ENCODE assay signal across 10 cellular contexts in the genomic region with DNA sequence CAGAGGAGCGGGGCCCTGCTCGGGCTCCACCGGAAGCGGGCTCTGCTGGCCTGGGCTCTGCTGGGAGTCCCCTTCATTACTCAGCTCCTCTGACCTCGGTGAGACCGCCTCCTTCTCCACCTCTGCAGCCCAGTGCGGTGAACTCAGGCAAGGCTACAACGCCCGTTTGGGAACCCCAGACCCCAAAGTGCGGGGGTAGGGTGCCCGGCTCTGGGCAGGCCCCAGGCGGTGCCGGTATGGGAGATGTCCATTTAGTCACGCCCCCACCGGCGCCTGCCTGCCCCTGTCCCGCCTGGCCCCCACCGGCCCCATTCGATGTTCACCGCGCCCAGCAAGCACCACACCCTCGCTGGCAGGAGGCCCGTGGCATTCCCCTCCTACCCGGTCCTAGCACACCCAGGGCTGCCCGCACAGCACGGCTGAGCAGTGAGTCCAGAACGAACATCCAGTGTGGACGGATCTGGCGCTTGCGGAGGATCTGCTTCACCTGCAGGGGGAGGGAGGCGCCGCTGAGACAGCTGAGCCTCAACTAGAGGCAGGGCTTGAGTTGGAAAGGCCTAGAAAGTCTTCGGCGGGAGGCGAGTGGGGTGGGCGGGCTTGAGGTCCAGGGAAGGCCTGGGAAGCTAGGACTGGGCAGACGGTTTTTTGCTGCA. TPM values are rescaled to one million over a fixed set of nuclear protein-coding genes. Genes with fewer than 3 reads are reported as not detected.
A peak's percentile ranks its signal among the peaks of the same experiment; 100 is the strongest.
DNase-seq lines count a peak whose midpoint lies in the region; ATAC-seq, FAIRE-seq and TF ChIP-seq lines count a peak whose summit lies in the region.
"Had no signal": no experiment of that assay in that cellular context is flagged by ENCODE, and none has a peak within 500 bp of the region (broad histone marks: within the 10 kb centered on the region; RNA-seq: fewer than 3 reads in every experiment).

No MANE protein-coding gene starts in this region.

- no peaks in the 10 kb centered on the region for H4K20me1 ChIP-seq in OCI-LY7 (ENCODE audit: insufficient read depth, low read length)
- no peaks in the 10 kb centered on the region for H4K20me1 ChIP-seq in GM12878 (ENCODE audit: control insufficient read depth, insufficient read depth)

- H3K4me2 ChIP-seq in OCI-LY7 (ENCODE audit: low read length) (peak overlapping the region; percentile 84), GM12878 (ENCODE audit: control insufficient read depth, insufficient read depth) (peak overlapping the region; percentile 68; the same call in 1 of the 2 replicates)

- H3K9me3 Mint-ChIP-seq in CD8-positive, alpha-beta T cell: no peaks in the 10 kb centered on the region

- CTCF ChIA-PET in CD8-positive, alpha-beta T cell (lab: Charles Lee): interaction anchor here (0.6 to 8.9 kb wide), 29 partner anchors 8 to 1079 kb away, joined by 3 to 140 read pairs (median 4); partner anchors contain the start of genes CD164L2, GPR3, MAP3K6 and SYTL1
- CTCF ChIA-PET in OCI-LY7 (lab: Charles Lee; ENCODE audit: unreplicated experiment): interaction anchor here (0.5 to 1.6 kb wide), 8 partner anchors 8 to 250 kb away, joined by 3 to 5 read pairs (median 4); no protein-coding TSS in a partner anchor
- CTCF ChIA-PET in GM12878 (lab: Yijun Ruan, JAX): interaction anchor here (0.9 to 8.7 kb wide), 22 partner anchors 10 to 306 kb away, joined by 3 to 126 read pairs (median 5); partner anchors contain the start of genes AHDC1, GPR3, MAP3K6 and SYTL1

- SMC1A ChIA-PET in GM12878 (lab: Charles Lee; ENCODE audit: uncharacterized antibody, unreplicated experiment): interaction anchor here (0.8 to 2.0 kb wide), 10 partner anchors 8 to 250 kb away, joined by 3 to 16 read pairs (median 4); partner anchors contain the start of gene MAP3K6

- H3K4me1 Mint-ChIP-seq in CD8-positive, alpha-beta T cell (ENCODE audit: low read depth): peaks cover 55% of the 10 kb centered on the region

- peaks cover 20% of the 10 kb centered on the region for H3K36me3 Mint-ChIP-seq in CD8-positive, alpha-beta T cell

- no peak for TF ChIP-seq EP300 in GM12878 (IDR thresholded peaks at IDR 0.05; ENCODE audit: borderline replicate concordance in 1 of 2, control insufficient read depth in 1 of 2, low read depth in 2 of 2, low read length in 2 of 2)

- H3K36me3 ChIP-seq in CD8-positive, alpha-beta T cell (ENCODE audit: insufficient read depth, low read length): no peaks in the 10 kb centered on the region
- H3K36me3 ChIP-seq in OCI-LY7 (ENCODE audit: insufficient read depth, low read length) (no peaks in the 10 kb centered on the region), GM12878 (ENCODE audit: control insufficient read depth in 2 of 2, insufficient read depth in 2 of 2, low read length in 1 of 2) (no peaks in the 10 kb centered on the region)

- H3K79me2 ChIP-seq in OCI-LY7 (ENCODE audit: insufficient read depth, low read depth, low read length) (no peaks in the 10 kb centered on the region), GM12878 (ENCODE audit: control insufficient read depth, insufficient read depth, low read length) (no peaks in the 10 kb centered on the region)

- H3K9me2 ChIP-seq in OCI-LY7 (ENCODE audit: insufficient read depth, low read length): no peaks in the 10 kb centered on the region

- H3K4me3 ChIP-seq in CD8-positive, alpha-beta T cell (ENCODE audit: low read depth, low read length): peak overlapping the region; percentile 78
- H3K4me3 ChIP-seq in OCI-LY7 (ENCODE audit: low read depth, low read length, poor library complexity, severe bottlenecking) (peak overlapping the region; percentile 65), GM12878 (peak overlapping the region; percentile 54; the same call in 1 of the 2 replicates)

- no peak for TF ChIP-seq POLR2A in GM12878 (IDR thresholded peaks at IDR 0.05; ENCODE audit: low read depth, low read length)

- no peaks in the 10 kb centered on the region for H3K9me3 ChIP-seq in CD8-positive, alpha-beta T cell (ENCODE audit: low read length)
- H3K9me3 ChIP-seq in OCI-LY7 (ENCODE audit: low read length): no peaks in the 10 kb centered on the region
- H3K9me3 ChIP-seq in GM12878 (replicated peaks; ENCODE audit: control insufficient read depth, insufficient read depth, low read length): no peaks in the 10 kb centered on the region

- peak overlapping the region; percentile 86 for H3K4me3 Mint-ChIP-seq in CD8-positive, alpha-beta T cell

- DNase-seq in CD8-positive, alpha-beta T cell: peak in 5 of 7 experiments; percentile 19 to 66 (median 53)
- DNase-seq in OCI-LY7 (ENCODE audit: low spot score) (peak; percentile 48), GM12878 (ENCODE audit: low read depth, low spot score) (no peak), omental fat pad (ENCODE audit: low spot score) (no peak), Right ventricle myocardium inferior (ENCODE audit: missing footprints) (no peak), SW480 (ENCODE audit: low spot score) (no peak)
- DNase-seq in NK-92 treated with Interleukin-12 subunit alpha and Interleukin-12 subunit beta, amount 100 ng/mL, for 24 hours (lab: John Stamatoyannopoulos, UW): no peak

- H3K4me1 ChIP-seq in CD8-positive, alpha-beta T cell (ENCODE audit: insufficient read depth, low read length): peaks cover 46% of the 10 kb centered on the region
- peaks cover 26% of the 10 kb centered on the region for H3K4me1 ChIP-seq in OCI-LY7 (ENCODE audit: insufficient read depth, low read length, poor library complexity, severe bottlenecking)
- H3K4me1 ChIP-seq in GM12878 (ENCODE audit: control insufficient read depth, insufficient read depth, low read length): peaks cover 13% of the 10 kb centered on the region

- BruUV-seq in OCI-LY7 (replicated peaks; lab: Mats Ljungman, UMichigan) (no TSS peak), GM12878 (replicated peaks; lab: Mats Ljungman, UMichigan) (no TSS peak)

- no peak for TF ChIP-seq CTCF in CD8-positive, alpha-beta T cell (IDR thresholded peaks at IDR 0.05)
- TF ChIP-seq CTCF in OCI-LY7 (conservative IDR thresholded peaks at IDR 0.05; ENCODE audit: low read length) (no peak), GM12878 (IDR thresholded peaks at IDR 0.05 in 2 of 3, conservative IDR thresholded peaks at IDR 0.05 in 1 of 3; ENCODE audit: control insufficient read depth in 2 of 3, extremely low read depth in 1 of 3, insufficient read depth in 1 of 3, low read depth in 3 of 3, low read length in 3 of 3) (no peak), omental fat pad (IDR thresholded peaks at IDR 0.05) (no peak)

- FAIRE-seq in GM12878 (lab: Jason Lieb, UNC): no peak

- intact Hi-C loops in CD8-positive, alpha-beta T cell (cut with DNase I, micrococcal nuclease): loop anchor here (1.0 to 5.0 kb wide), 8 partner anchors 9 to 250 kb away; partner anchors contain the start of genes TMEM222 (in 2 of the 2) and GPR3 (in 1 of the 2)
- intact Hi-C loops in OCI-LY7 (cut with micrococcal nuclease; ENCODE audit: unreplicated experiment) (loop anchor here (1.0 to 10.0 kb wide), 5 partner anchors 13 to 250 kb away; no protein-coding TSS in a partner anchor), GM12878 (cut with micrococcal nuclease; ENCODE audit: unreplicated experiment) (loop anchor here (1.0 kb wide), 1 partner anchor 32 kb away; no protein-coding TSS in a partner anchor), Right ventricle myocardium inferior (cut with DNase I) (loop anchor here (5.0 kb wide), 1 partner anchor 36 kb away; the partner anchor contains the start of gene GPR3)

- RAD21 ChIA-PET in GM12878 (lab: Charles Lee; ENCODE audit: unreplicated experiment): interaction anchor here (0.7 to 3.1 kb wide), 8 partner anchors 9 to 257 kb away, joined by 3 to 16 read pairs (median 4); partner anchors contain the start of genes GPR3 and MAP3K6

- peak overlapping the region; percentile 89 for H3K27ac Mint-ChIP-seq in CD8-positive, alpha-beta T cell

- no peaks in the 10 kb centered on the region for H3K27me3 ChIP-seq in CD8-positive, alpha-beta T cell (ENCODE audit: insufficient read depth, low read length)
- H3K27me3 ChIP-seq in GM12878 (replicated peaks in 1 of 2; ENCODE audit: control insufficient read depth in 2 of 2, insufficient read depth in 2 of 2, low read length in 1 of 2): no peaks in the 10 kb centered on the region; a peak in 1 of 4 replicates

- POLR2A ChIA-PET in CD8-positive, alpha-beta T cell (lab: Charles Lee): interaction anchor here (0.7 to 4.9 kb wide), 16 partner anchors 8 to 245 kb away, joined by 3 to 27 read pairs (median 6); partner anchors contain the start of genes CD164L2, MAP3K6 and SYTL1
- POLR2A ChIA-PET in OCI-LY7 (lab: Charles Lee): interaction anchor here (0.6 kb wide), 1 partner anchor 16 kb away, joined by 3 read pairs; no protein-coding TSS in a partner anchor
- POLR2A ChIA-PET in GM12878 (lab: Charles Lee): no interaction called here

- in situ Hi-C loops in GM12878 (cut with MboI): no loop called here

- 23% methylated on average over 34 of the region's 37 CpGs for WGBS in GM12878 (ENCODE audit: insufficient coverage, insufficient replicate concordance, low lambda C conversion rate, missing lambda C conversion rate)

- ATAC-seq in CD8-positive, alpha-beta T cell: peak; percentile 50
- no peak for ATAC-seq in GM12878
- ATAC-seq in omental fat pad (ENCODE audit: low FRiP score): peak; percentile 79
- ATAC-seq in HG03354 (IDR thresholded peaks at IDR 0.05; ENCODE audit: poor library complexity, severe bottlenecking, unreplicated experiment): no peak
- ATAC-seq in Right ventricle myocardium inferior: no peak

- H3K27ac ChIP-seq in CD8-positive, alpha-beta T cell (ENCODE audit: low read depth, low read length): peak overlapping the region; percentile 38
- H3K27ac ChIP-seq in OCI-LY7 (ENCODE audit: low read depth, low read length, poor library complexity, severe bottlenecking) (peak overlapping the region; percentile 25), GM12878 (ENCODE audit: control insufficient read depth, insufficient read depth) (no peak overlapping the region)

- H3K27me3 Mint-ChIP-seq in CD8-positive, alpha-beta T cell (ENCODE audit: low read depth): no peaks in the 10 kb centered on the region

- H3K9ac ChIP-seq in GM12878 (ENCODE audit: control insufficient read depth, insufficient read depth, low read length): no peak overlapping the region

- H2AFZ ChIP-seq in OCI-LY7 (ENCODE audit: low read length) (peak overlapping the region; percentile 83; the same call in 1 of the 2 replicates), GM12878 (ENCODE audit: control insufficient read depth, low read depth, low read length) (peak overlapping the region; percentile 93)

- TF ChIP-seq RAD21 in GM12878 (IDR thresholded peaks at IDR 0.05; ENCODE audit: insufficient read depth, low read depth, low read length): no peak

RNA-seq across cellular contexts. Expression of gene MAP3K6, which starts 10.0 kb away (rescaled TPM):
- total RNA-seq in CD8-positive, alpha-beta T cell: 10 to 100 TPM; 17.5 to 19.9 TPM
- 5.9 and 10.0 TPM in 2 replicates for total RNA-seq in OCI-LY7 (2014; rRNA removed; shearing (Covaris generic))
- 8.0 and 11.3 TPM in 2 replicates for total RNA-seq in OCI-LY7 (2022)
- total RNA-seq in GM12878 (2013; cell fraction: nucleolus; rRNA removed): 3.9 and 6.4 TPM in 2 replicates
- total RNA-seq in GM12878 (2014; rRNA removed): 1.5 and 3.4 TPM in 2 replicates
- 0.31 and 0.83 TPM in 2 replicates for total RNA-seq in GM12878 (2014; rRNA removed; fragmentation: Illumina TruSeq; extraction: Trizol)
- total RNA-seq in GM12878 (2021): 1.6 and 2.5 TPM in 2 replicates
- polyA plus RNA-seq in GM12878 (2011; ENCODE audit: low read depth): 0.71 TPM
- polyA plus RNA-seq in GM12878 (2011; rRNA removed): 0.69 and 1.2 TPM in 2 replicates
- polyA plus RNA-seq in GM12878 (2011; cell fraction: cytosol; rRNA removed): 1.5 and 2.2 TPM in 2 replicates
- 9.2 and 13.9 TPM in 2 replicates for polyA plus RNA-seq in GM12878 (2011; cell fraction: nucleus; rRNA removed)
- 2.2 and 2.3 TPM in 2 replicates for polyA plus RNA-seq in GM12878 (2012)
- 0.03 and 0.37 TPM in 2 replicates for polyA plus RNA-seq in GM12878 (2014; fragmentation: Illumina TruSeq; extraction: Trizol)
- under 1 TPM in 1 of 2 experiments, not detected in 1; 0.15 TPM for polyA plus RNA-seq in GM12878 (2014; fragmentation: Nextera tagmentation; extraction: Ambion mirVana)
- 0.60 and 1.6 TPM in 2 replicates for polyA plus RNA-seq in GM12878 (2014; rRNA removed)
- polyA plus RNA-seq in GM12878 (2016; fragmentation: Nextera tagmentation; extraction: Ambion mirVana): 1 to 10 TPM; 1.3 to 1.5 TPM
- polyA minus RNA-seq in GM12878 (2011; rRNA and poly(A)+ RNA removed): 0.59 and 0.67 TPM in 2 replicates
- 0.40 and 2.0 TPM in 2 replicates for polyA minus RNA-seq in GM12878 (2011; cell fraction: cytosol; rRNA and poly(A)+ RNA removed)
- polyA minus RNA-seq in GM12878 (2011; cell fraction: nucleus; rRNA and poly(A)+ RNA removed): 2.2 and 2.9 TPM in 2 replicates
- total RNA-seq in omental fat pad: 100 to 1,000 TPM in 1 of 4 donors, 10 to 100 TPM in 3; 26.8 to 129 (median 43.4) TPM
- total RNA-seq in Right ventricle myocardium inferior: 51.3 TPM

RNA-seq across cellular contexts. Expression of gene SYTL1, which starts 14.9 kb away (rescaled TPM):
- 100 to 1,000 TPM; 103 to 113 TPM for total RNA-seq in CD8-positive, alpha-beta T cell
- total RNA-seq in OCI-LY7 (2014; rRNA removed; shearing (Covaris generic)): 67.9 and 117 TPM in 2 replicates
- 81.7 and 91.6 TPM in 2 replicates for total RNA-seq in OCI-LY7 (2022)
- 12.0 and 13.7 TPM in 2 replicates for total RNA-seq in GM12878 (2013; cell fraction: nucleolus; rRNA removed)
- total RNA-seq in GM12878 (2014; rRNA removed): 37.2 and 42.5 TPM in 2 replicates
- 6.2 and 8.1 TPM in 2 replicates for total RNA-seq in GM12878 (2014; rRNA removed; fragmentation: Illumina TruSeq; extraction: Trizol)
- total RNA-seq in GM12878 (2021): 37.5 and 38.6 TPM in 2 replicates
- polyA plus RNA-seq in GM12878 (2011; ENCODE audit: low read depth): 13.8 TPM
- 1.5 and 2.7 TPM in 2 replicates for polyA plus RNA-seq in GM12878 (2011; rRNA removed)
- polyA plus RNA-seq in GM12878 (2011; cell fraction: cytosol; rRNA removed): 4.7 and 7.5 TPM in 2 replicates
- polyA plus RNA-seq in GM12878 (2011; cell fraction: nucleus; rRNA removed): 55.7 and 74.6 TPM in 2 replicates
- 31.4 and 46.3 TPM in 2 replicates for polyA plus RNA-seq in GM12878 (2012)
- 1.2 and 3.7 TPM in 2 replicates for polyA plus RNA-seq in GM12878 (2014; fragmentation: Illumina TruSeq; extraction: Trizol)
- 1 to 10 TPM in 1 of 2 experiments, under 1 TPM in 1; 0.72 to 3.5 TPM for polyA plus RNA-seq in GM12878 (2014; fragmentation: Nextera tagmentation; extraction: Ambion mirVana)
- 45.6 and 59.4 TPM in 2 replicates for polyA plus RNA-seq in GM12878 (2014; rRNA removed)
- 10 to 100 TPM; 21.5 to 33.9 TPM for polyA plus RNA-seq in GM12878 (2016; fragmentation: Nextera tagmentation; extraction: Ambion mirVana)
- 3.4 and 3.9 TPM in 2 replicates for polyA minus RNA-seq in GM12878 (2011; rRNA and poly(A)+ RNA removed)
- polyA minus RNA-seq in GM12878 (2011; cell fraction: cytosol; rRNA and poly(A)+ RNA removed): 1.1 and 1.7 TPM in 2 replicates
- 5.9 and 6.8 TPM in 2 replicates for polyA minus RNA-seq in GM12878 (2011; cell fraction: nucleus; rRNA and poly(A)+ RNA removed)
- 1 to 10 TPM; 1.2 to 4.3 (median 1.9) TPM for total RNA-seq in omental fat pad
- 0.78 TPM for total RNA-seq in Right ventricle myocardium inferior
- total RNA-seq: endothelial cell of umbilical vein, lung microvascular endothelial cell had no signal

RNA-seq across cellular contexts. Expression of gene FCN3, which starts 17.9 kb away (rescaled TPM):
- total RNA-seq in CD8-positive, alpha-beta T cell: not detected
- total RNA-seq in OCI-LY7 (2014; rRNA removed; shearing (Covaris generic)): not detected in 2 replicates
- total RNA-seq in OCI-LY7 (2022): not detected in 2 replicates
- not detected in 2 replicates for total RNA-seq in GM12878 (2013; cell fraction: nucleolus; rRNA removed)
- not detected in 2 replicates for total RNA-seq in GM12878 (2014; rRNA removed)
- total RNA-seq in GM12878 (2014; rRNA removed; fragmentation: Illumina TruSeq; extraction: Trizol): not detected in 2 replicates
- total RNA-seq in GM12878 (2021): 0.28 and 0.32 TPM in 2 replicates
- polyA plus RNA-seq in GM12878 (2011; ENCODE audit: low read depth): not detected
- not detected in 2 replicates for polyA plus RNA-seq in GM12878 (2011; rRNA removed)
- polyA plus RNA-seq in GM12878 (2011; cell fraction: cytosol; rRNA removed): not detected in 2 replicates
- polyA plus RNA-seq in GM12878 (2011; cell fraction: nucleus; rRNA removed): 0.12 TPM in 1 of 2 replicates, not detected in the other
- polyA plus RNA-seq in GM12878 (2012): not detected in 2 replicates
- polyA plus RNA-seq in GM12878 (2014; fragmentation: Illumina TruSeq; extraction: Trizol): not detected in 2 replicates
- polyA plus RNA-seq in GM12878 (2014; fragmentation: Nextera tagmentation; extraction: Ambion mirVana): not detected
- polyA plus RNA-seq in GM12878 (2014; rRNA removed): not detected in 2 replicates
- not detected for polyA plus RNA-seq in GM12878 (2016; fragmentation: Nextera tagmentation; extraction: Ambion mirVana)
- polyA minus RNA-seq in GM12878 (2011; rRNA and poly(A)+ RNA removed): not detected in 2 replicates
- not detected in 2 replicates for polyA minus RNA-seq in GM12878 (2011; cell fraction: cytosol; rRNA and poly(A)+ RNA removed)
- not detected in 2 replicates for polyA minus RNA-seq in GM12878 (2011; cell fraction: nucleus; rRNA and poly(A)+ RNA removed)
- total RNA-seq in omental fat pad: 100 to 1,000 TPM in 1 of 4 donors, 10 to 100 TPM in 3; 33.1 to 451 (median 75.9) TPM
- 20.7 TPM for total RNA-seq in Right ventricle myocardium inferior
- total RNA-seq: endothelial cell of umbilical vein, lung microvascular endothelial cell had no signal

RNA-seq across cellular contexts. Expression of gene CD164L2, which starts 26.4 kb away (rescaled TPM):
- not detected for total RNA-seq in CD8-positive, alpha-beta T cell
- 0.13 TPM in 1 of 2 replicates, not detected in the other for total RNA-seq in OCI-LY7 (2014; rRNA removed; shearing (Covaris generic))
- total RNA-seq in OCI-LY7 (2022) (not detected in 2 replicates), GM12878 (2014; rRNA removed) (not detected in 2 replicates), GM12878 (2014; rRNA removed; fragmentation: Illumina TruSeq; extraction: Trizol) (not detected in 2 replicates), GM12878 (2021) (not detected in 2 replicates), omental fat pad (not detected), Right ventricle myocardium inferior (not detected)
- total RNA-seq in GM12878 (2013; cell fraction: nucleolus; rRNA removed): not detected in 2 replicates
- not detected for polyA plus RNA-seq in GM12878 (2011; ENCODE audit: low read depth)
- polyA plus RNA-seq in GM12878 (2011; rRNA removed) (not detected in 2 replicates), GM12878 (2014; fragmentation: Illumina TruSeq; extraction: Trizol) (not detected in 2 replicates), GM12878 (2014; fragmentation: Nextera tagmentation; extraction: Ambion mirVana) (not detected), GM12878 (2014; rRNA removed) (not detected in 2 replicates), GM12878 (2016; fragmentation: Nextera tagmentation; extraction: Ambion mirVana) (not detected)
- polyA plus RNA-seq in GM12878 (2011; cell fraction: cytosol; rRNA removed): not detected in 2 replicates
- not detected in 2 replicates for polyA plus RNA-seq in GM12878 (2011; cell fraction: nucleus; rRNA removed)
- polyA plus RNA-seq in GM12878 (2012): 0.07 TPM in 1 of 2 replicates, not detected in the other
- not detected in 2 replicates for polyA minus RNA-seq in GM12878 (2011; rRNA and poly(A)+ RNA removed)
- polyA minus RNA-seq in GM12878 (2011; cell fraction: cytosol; rRNA and poly(A)+ RNA removed): not detected in 2 replicates
- polyA minus RNA-seq in GM12878 (2011; cell fraction: nucleus; rRNA and poly(A)+ RNA removed): not detected in 2 replicates
- total RNA-seq: endothelial cell of umbilical vein, lung microvascular endothelial cell had no signal
- polyA plus RNA-seq: endothelial cell of umbilical vein had no signal

RNA-seq across cellular contexts. Expression of gene TMEM222, which starts 34.8 kb away (rescaled TPM):
- 10 to 100 TPM; 24.1 to 25.2 TPM for total RNA-seq in CD8-positive, alpha-beta T cell
- total RNA-seq in OCI-LY7 (2014; rRNA removed; shearing (Covaris generic)): 32.8 and 43.4 TPM in 2 replicates
- total RNA-seq in OCI-LY7 (2022) (29.5 and 30.9 TPM in 2 replicates), GM12878 (2014; rRNA removed) (29.1 and 38.0 TPM in 2 replicates), GM12878 (2014; rRNA removed; fragmentation: Illumina TruSeq; extraction: Trizol) (22.5 and 23.9 TPM in 2 replicates), GM12878 (2021) (39.3 TPM in 2 replicates), omental fat pad (10 to 100 TPM; 17.3 to 27.1 (median 23.7) TPM), Right ventricle myocardium inferior (17.9 TPM)
- 23.2 and 27.7 TPM in 2 replicates for total RNA-seq in GM12878 (2013; cell fraction: nucleolus; rRNA removed)
- 18.6 TPM for polyA plus RNA-seq in GM12878 (2011; ENCODE audit: low read depth)
- polyA plus RNA-seq in GM12878 (2011; rRNA removed) (12.5 and 27.5 TPM in 2 replicates), GM12878 (2014; fragmentation: Illumina TruSeq; extraction: Trizol) (11.4 and 32.9 TPM in 2 replicates), GM12878 (2014; fragmentation: Nextera tagmentation; extraction: Ambion mirVana) (1 to 10 TPM; 3.8 to 7.8 TPM), GM12878 (2014; rRNA removed) (43.5 and 53.2 TPM in 2 replicates), GM12878 (2016; fragmentation: Nextera tagmentation; extraction: Ambion mirVana) (10 to 100 TPM; 41.1 to 42.4 TPM)
- 39.1 and 56.9 TPM in 2 replicates for polyA plus RNA-seq in GM12878 (2011; cell fraction: cytosol; rRNA removed)
- 91.8 and 102 TPM in 2 replicates for polyA plus RNA-seq in GM12878 (2011; cell fraction: nucleus; rRNA removed)
- 26.1 and 32.9 TPM in 2 replicates for polyA plus RNA-seq in GM12878 (2012)
- polyA minus RNA-seq in GM12878 (2011; rRNA and poly(A)+ RNA removed): 35.2 and 41.6 TPM in 2 replicates
- 9.5 and 17.5 TPM in 2 replicates for polyA minus RNA-seq in GM12878 (2011; cell fraction: cytosol; rRNA and poly(A)+ RNA removed)
- polyA minus RNA-seq in GM12878 (2011; cell fraction: nucleus; rRNA and poly(A)+ RNA removed): 17.0 and 23.7 TPM in 2 replicates

Comparison
In these comparisons a context has a peak if more than half of its experiments do, and no peak if none do; other contexts are left out.
1. ATAC-seq: peak in CD8-positive, alpha-beta T cell (single experiment) and omental fat pad (single experiment); none in GM12878 (single experiment), HG03354 (single experiment) and Right ventricle myocardium inferior (single experiment).
2. DNase-seq: peak in CD8-positive, alpha-beta T cell (5 of 7) and OCI-LY7 (single experiment); none in GM12878 (single experiment), omental fat pad (single experiment), NK-92 treated with Interleukin-12 subunit alpha and Interleukin-12 subunit beta, amount 100 ng/mL, for 24 hours (single experiment), Right ventricle myocardium inferior (single experiment) and SW480 (single experiment).
3. RNA of gene FCN3, which starts 17.9 kb away (total RNA-seq): 33.1 to 451 TPM in omental fat pad and 20.7 TPM in Right ventricle myocardium inferior (single experiment); not detected in CD8-positive, alpha-beta T cell, not detected in OCI-LY7 and 0.28 to 0.32 TPM in GM12878; every median in the first group is over 10 times any median in the second.
4. Peak in every context shown above with its lines, with median percentiles within 50 percentile points of each other: H3K4me3 ChIP-seq.